ENCODE assay signal across 1 cellular context in genomic region chr17:10021239-10021638, GRCh38.
TF ChIP-seq lines count a peak whose summit lies in the region.

No MANE protein-coding gene starts in this region.

TF ChIP-seq in HEK293, 187 proteins besides CTCF, POLR2A, EP300 and RAD21 (continued from another document):
- TF ChIP-seq ZBTB6 (tag by site-specific recombination; IDR thresholded peaks at IDR 0.05) (0 out of 2 replicates have a peak, but pooled peaks have one; percentile 35), TRIM28 (IDR thresholded peaks at IDR 0.05; ENCODE audit: borderline replicate concordance, low read length) (peak; percentile 20; the same call in 1 of the 2 replicates), ZFP41 (tag by site-specific recombination; IDR thresholded peaks at IDR 0.05; ENCODE audit: borderline replicate concordance) (no peak), ZNF660 (tag by site-specific recombination; IDR thresholded peaks at IDR 0.05) (no peak), ZNF600 (tag by site-specific recombination; IDR thresholded peaks at IDR 0.05) (peak; percentile 25; the same call in 1 of the 2 replicates), ZNF629 (tag by site-specific recombination; IDR thresholded peaks at IDR 0.05) (no peak), ZNF37A (tag by site-specific recombination; IDR thresholded peaks at IDR 0.05) (no peak), ZSCAN30 (tag by site-specific recombination; IDR thresholded peaks at IDR 0.05) (0 out of 2 replicates have a peak, but pooled peaks have one; percentile 37), PRDM10 (tag by site-specific recombination; IDR thresholded peaks at IDR 0.05) (no peak), ZSCAN16 (tag by site-specific recombination; IDR thresholded peaks at IDR 0.05) (no peak), ZNF394 (tag by site-specific recombination; IDR thresholded peaks at IDR 0.05; ENCODE audit: borderline replicate concordance) (peak; percentile 46; the same call in 1 of the 2 replicates), ZNF175 (tag by site-specific recombination; IDR thresholded peaks at IDR 0.05) (no peak)
